Comparison of ENCODE assay signal across 2 cellular contexts in genomic region chr1:246302251-246302625, GRCh38.
TF ChIP-seq lines count a peak whose summit lies in the region.

No MANE protein-coding gene starts in this region.

TF ChIP-seq in SK-N-SH, 30 proteins besides CTCF, POLR2A, EP300 and RAD21 (continued from another document):
- TF ChIP-seq ZBTB33 (IDR thresholded peaks at IDR 0.05; ENCODE audit: borderline replicate concordance, low read depth) (no peak), SMC3 (IDR thresholded peaks at IDR 0.05; ENCODE audit: low read depth, low read length) (no peak), MAX (IDR thresholded peaks at IDR 0.05; ENCODE audit: low read depth) (no peak), TCF12 (IDR thresholded peaks at IDR 0.05) (no peak), YY1 (IDR thresholded peaks at IDR 0.05; ENCODE audit: low read depth) (no peak)

TF ChIP-seq in SK-N-SH treated with all-trans-retinoic acid at 6 μM for 48 hours, 23 proteins besides CTCF, POLR2A, EP300 and RAD21 (continued from another document):
- TF ChIP-seq PATZ1 (CRISPR knock-in tag; IDR thresholded peaks at IDR 0.05; ENCODE audit: borderline replicate concordance): no peak
- no peak for TF ChIP-seq ZNF565 (CRISPR knock-in tag; conservative IDR thresholded peaks at IDR 0.05; ENCODE audit: low read depth)
- no peak for TF ChIP-seq OSR1 (CRISPR knock-in tag; IDR thresholded peaks at IDR 0.05)
